ENCODE assay signal across 8 cellular contexts in genomic region chr7:141073173-141073640, GRCh38. TPM values are rescaled to one million over a fixed set of nuclear protein-coding genes. Genes with fewer than 3 reads are reported as not detected.
A peak's percentile ranks its signal among the peaks of the same experiment; 100 is the strongest.
DNase-seq lines count a peak whose midpoint lies in the region; ATAC-seq and TF ChIP-seq lines count a peak whose summit lies in the region.

No MANE protein-coding gene starts in this region.

- no peaks in the 10 kb centered on the region for H3K9me3 ChIP-seq in BE2C

- H3K27me3 Mint-ChIP-seq in activated CD4-positive, alpha-beta memory T cell treated with anti-CD3 and anti-CD28 coated beads for 36 hours = peaks cover 43% of the 10 kb centered on the region
- peaks cover 33 to 58% (median 44%) of the 10 kb centered on the region in 5 donors for H3K27me3 Mint-ChIP-seq in naive thymus-derived CD8-positive, alpha-beta T cell

- peak; percentile 65 for DNase-seq in BE2C
- DNase-seq in HEK293T (ENCODE audit: extremely low spot score) = peak; percentile 77
- DNase-seq in activated CD4-positive, alpha-beta memory T cell treated with anti-CD3 and anti-CD28 coated beads for 36 hours = peak; percentile 45
- peak; percentile 15 for DNase-seq in fibroblast of gingiva (ENCODE audit: low read depth)
- DNase-seq in naive thymus-derived CD8-positive, alpha-beta T cell = peak in 2 of 10 donors; percentile 10 to 15
- DNase-seq in GF-D8 (lab: John Stamatoyannopoulos, UW) = no peak
- DNase-seq in mucosa of gallbladder (ENCODE audit: low spot score) = no peak

- CTCF ChIA-PET in HEK293T (lab: Yijun Ruan, JAX) = interaction anchor here (0.7 to 1.3 kb wide), 2 partner anchors 59 to 316 kb away, joined by 3 to 5 read pairs; partner anchors contain the start of gene MRPS33
- CTCF ChIA-PET in activated CD4-positive, alpha-beta memory T cell treated with anti-CD3 and anti-CD28 coated beads for 36 hours (lab: Charles Lee) = no interaction called here

- peaks cover 12% of the 10 kb centered on the region for H3K4me1 Mint-ChIP-seq in activated CD4-positive, alpha-beta memory T cell treated with anti-CD3 and anti-CD28 coated beads for 36 hours (ENCODE audit: low read depth)
- H3K4me1 Mint-ChIP-seq in naive thymus-derived CD8-positive, alpha-beta T cell = peaks cover 10 to 36% (median 23%) of the 10 kb centered on the region in 4 donors

- ATAC-seq in naive thymus-derived CD8-positive, alpha-beta T cell = peak; percentile 53 to 62
- ATAC-seq in HG03196 (IDR thresholded peaks at IDR 0.05; ENCODE audit: unreplicated experiment) = no peak

- no peaks in the 10 kb centered on the region for H3K36me3 ChIP-seq in BE2C

- H3K9me3 Mint-ChIP-seq in activated CD4-positive, alpha-beta memory T cell treated with anti-CD3 and anti-CD28 coated beads for 36 hours = no peaks in the 10 kb centered on the region
- H3K9me3 Mint-ChIP-seq in naive thymus-derived CD8-positive, alpha-beta T cell = peaks cover 0 to 3% (median 0%) of the 10 kb centered on the region in 9 donors

- no peaks in the 10 kb centered on the region; the same call in 1 of the 2 replicates for H3K4me1 ChIP-seq in BE2C

- no peak for TF ChIP-seq CTCF in BE2C (IDR thresholded peaks at IDR 0.05; ENCODE audit: low read depth, low read length)

- POLR2A ChIA-PET in HEK293T (lab: Yijun Ruan, JAX) = interaction anchor here (1.3 to 3.2 kb wide), 4 partner anchors 40 to 477 kb away, joined by 5 to 50 read pairs (median 8); partner anchors contain the start of gene MRPS33
- POLR2A ChIA-PET in activated CD4-positive, alpha-beta memory T cell treated with anti-CD3 and anti-CD28 coated beads for 36 hours (lab: Charles Lee) = interaction anchor here (1.7 kb wide), 1 partner anchor 58 kb away, joined by 8 read pairs; the partner anchor contains the start of gene MRPS33
- POLR2A ChIA-PET in naive thymus-derived CD8-positive, alpha-beta T cell (lab: Charles Lee) = interaction anchor here (0.7 kb wide), 1 partner anchor 59 kb away, joined by 3 read pairs; no protein-coding TSS in a partner anchor

- H3K4me3 ChIP-seq in BE2C (ENCODE audit: low read depth, low read length) = peak overlapping the region; percentile 94

- H3K36me3 Mint-ChIP-seq in activated CD4-positive, alpha-beta memory T cell treated with anti-CD3 and anti-CD28 coated beads for 36 hours = no peaks in the 10 kb centered on the region
- peaks cover 0 to 7% (median 2%) of the 10 kb centered on the region in 3 donors for H3K36me3 Mint-ChIP-seq in naive thymus-derived CD8-positive, alpha-beta T cell

- no peaks in the 10 kb centered on the region for H3K27me3 ChIP-seq in BE2C

- intact Hi-C loops in activated CD4-positive, alpha-beta memory T cell treated with anti-CD3 and anti-CD28 coated beads for 36 hours (cut with micrococcal nuclease) = loop anchor here (1.0 to 5.0 kb wide), 5 partner anchors 20 to 579 kb away; no protein-coding TSS in a partner anchor

- H3K4me3 Mint-ChIP-seq in activated CD4-positive, alpha-beta memory T cell treated with anti-CD3 and anti-CD28 coated beads for 36 hours = peak overlapping the region; percentile 68
- H3K4me3 Mint-ChIP-seq in naive thymus-derived CD8-positive, alpha-beta T cell = peak overlapping the region; percentile 11 to 93 (median 73)

- no peak overlapping the region for H3K27ac Mint-ChIP-seq in activated CD4-positive, alpha-beta memory T cell treated with anti-CD3 and anti-CD28 coated beads for 36 hours
- no peak overlapping the region for H3K27ac Mint-ChIP-seq in naive thymus-derived CD8-positive, alpha-beta T cell

TF ChIP-seq in HEK293T, 16 proteins besides CTCF, POLR2A, EP300 and RAD21:
- TF ChIP-seq L3MBTL2 (conservative IDR thresholded peaks at IDR 0.05) (0 out of 2 replicates have a peak, but pooled peaks have one; percentile 18), SP1 (IDR thresholded peaks at IDR 0.05) (no peak)

RNA-seq across cellular contexts. Expression of gene TMEM178B, which starts 0.7 kb away (rescaled TPM):
- 12.2 TPM for polyA plus RNA-seq in BE2C (2012; ENCODE audit: insufficient read depth, insufficient read length, low read depth)
- under 1 TPM; 0.58 to 0.81 TPM for total RNA-seq in activated CD4-positive, alpha-beta memory T cell treated with anti-CD3 and anti-CD28 coated beads for 36 hours
- not detected for total RNA-seq in naive thymus-derived CD8-positive, alpha-beta T cell
- under 1 TPM in 1 of 3 donors, not detected in 2; 0.03 TPM for polyA plus RNA-seq in naive thymus-derived CD8-positive, alpha-beta T cell
- total RNA-seq in mucosa of gallbladder = 3.5 TPM

RNA-seq across cellular contexts. Expression of gene MRPS33, which starts 58.5 kb away (rescaled TPM):
- 159 TPM for polyA plus RNA-seq in BE2C (2012; ENCODE audit: insufficient read depth, insufficient read length, low read depth)
- total RNA-seq in activated CD4-positive, alpha-beta memory T cell treated with anti-CD3 and anti-CD28 coated beads for 36 hours = 10 to 100 TPM; 95.4 to 95.8 TPM
- 10 to 100 TPM; 52.2 to 56.6 TPM for total RNA-seq in naive thymus-derived CD8-positive, alpha-beta T cell
- 100 to 1,000 TPM in 2 of 3 donors, 10 to 100 TPM in 1; 74.7 to 105 (median 100) TPM for polyA plus RNA-seq in naive thymus-derived CD8-positive, alpha-beta T cell
- 45.0 TPM for total RNA-seq in mucosa of gallbladder

Comparison
In these comparisons a context has a peak if more than half of its experiments do, and no peak if none do; other contexts are left out.
1. DNase-seq: peak in BE2C (single experiment), HEK293T (single experiment), activated CD4-positive, alpha-beta memory T cell treated with anti-CD3 and anti-CD28 coated beads for 36 hours (single experiment) and fibroblast of gingiva (single experiment); none in GF-D8 (single experiment) and mucosa of gallbladder (single experiment).